8 cellular contexts compared by ENCODE assay signal in genomic region chr19:6476155-6476895, GRCh38. TPM values are rescaled to one million over a fixed set of nuclear protein-coding genes. Genes with fewer than 3 reads are reported as not detected.
DNase-seq lines count a peak whose midpoint lies in the region; ATAC-seq and TF ChIP-seq lines count a peak whose summit lies in the region.

No MANE protein-coding gene starts in this region.

- no peaks in the 10 kb centered on the region for H3K36me3 Mint-ChIP-seq in naive B cell

- TF ChIP-seq POLR2A in esophagus squamous epithelium (IDR thresholded peaks at IDR 0.05) = no peak

- TF ChIP-seq CTCF in esophagus squamous epithelium (IDR thresholded peaks at IDR 0.05) = peak in 1 of 6 experiments; percentile 12

- DNase-seq in EH (ENCODE audit: low read depth) = peak; percentile 38
- DNase-seq in NCI-H345 treated with DMSO at 0.1 percent for 48 hours (lab: John Stamatoyannopoulos, UW; ENCODE audit: unreplicated experiment) = peak; percentile 57
- peak; percentile 71 for DNase-seq in activated T-cell treated with anti-CD3 and anti-CD28 coated beads for 48 hours (ENCODE audit: low read depth)
- DNase-seq in esophagus squamous epithelium (lab: John Stamatoyannopoulos, UW) = no peak
- peak; percentile 40 for DNase-seq in naive B cell
- no peak for DNase-seq in DMS79 treated with DMSO at 0.1 percent for 48 hours (lab: John Stamatoyannopoulos, UW)

- no peak overlapping the region for H3K9ac ChIP-seq in subcutaneous abdominal adipose tissue (ENCODE audit: low read length in 5 of 5)

- intact Hi-C loops in esophagus squamous epithelium (cut with DNase I) = no loop called here

- peak overlapping the region in 3 of 4 donors; percentile 24 to 55 (median 26) for H3K4me3 ChIP-seq in esophagus squamous epithelium
- peak overlapping the region in 3 of 5 donors; percentile 22 to 37 (median 29) for H3K4me3 ChIP-seq in subcutaneous abdominal adipose tissue (ENCODE audit: low read depth in 1 of 5, low read length in 5 of 5)

- peak overlapping the region in 2 of 6 donors; percentile 15 to 76 for H3K27ac Mint-ChIP-seq in naive B cell

- H3K27ac ChIP-seq in esophagus squamous epithelium = no peak overlapping the region
- H3K27ac ChIP-seq in subcutaneous abdominal adipose tissue (ENCODE audit: low read depth, low read length) = no peak overlapping the region

- H3K4me3 Mint-ChIP-seq in naive B cell = peak overlapping the region in 1 of 8 donors; percentile 51

- H3K4me1 ChIP-seq in esophagus squamous epithelium (peaks cover 4 to 19% (median 14%) of the 10 kb centered on the region in 3 donors), subcutaneous abdominal adipose tissue (ENCODE audit: control insufficient read depth in 5 of 5, insufficient read depth in 5 of 5, low read length in 5 of 5) (peaks cover 0 to 15% (median 11%) of the 10 kb centered on the region in 5 donors)

- ATAC-seq in naive B cell (ENCODE audit: low read depth in 2 of 2) (peak; percentile 85 to 89), HG03196 (IDR thresholded peaks at IDR 0.05; ENCODE audit: unreplicated experiment) (no peak)

- H3K27me3 Mint-ChIP-seq in naive B cell = no peaks in the 10 kb centered on the region

- no peaks in the 10 kb centered on the region for H3K9me3 Mint-ChIP-seq in naive B cell

- H3K9me3 ChIP-seq in esophagus squamous epithelium (no peaks in the 10 kb centered on the region), subcutaneous abdominal adipose tissue (ENCODE audit: control insufficient read depth in 5 of 5, low read length in 5 of 5) (no peaks in the 10 kb centered on the region)

- H3K36me3 ChIP-seq in esophagus squamous epithelium = no peaks in the 10 kb centered on the region
- H3K36me3 ChIP-seq in subcutaneous abdominal adipose tissue (ENCODE audit: control insufficient read depth in 5 of 5, insufficient read depth in 5 of 5, low read length in 5 of 5) = no peaks in the 10 kb centered on the region

- 28 to 29% methylated on average over 7 to 10 of the region's 33 CpGs for WGBS in esophagus squamous epithelium, 2 donors

- H3K27me3 ChIP-seq in esophagus squamous epithelium (peaks cover 0 to 57% (median 3%) of the 10 kb centered on the region in 4 donors), subcutaneous abdominal adipose tissue (ENCODE audit: control insufficient read depth in 5 of 5, insufficient read depth in 4 of 5, low read length in 5 of 5) (peaks cover 19 to 36% (median 30%) of the 10 kb centered on the region in 5 donors)

- H3K4me1 Mint-ChIP-seq in naive B cell = peaks cover 15 to 17% (median 16%) of the 10 kb centered on the region in 3 donors

RNA-seq across cellular contexts. Expression of gene DENND1C, which starts 5.3 kb away (rescaled TPM):
- total RNA-seq in esophagus squamous epithelium = 1 to 10 TPM in 2 of 4 donors, under 1 TPM in 2; 0.62 to 4.2 (median 1.2) TPM
- polyA plus RNA-seq in naive B cell (ENCODE audit: low read depth in 6 of 6) = 10 to 100 TPM; 36.5 to 72.3 (median 39.3) TPM

RNA-seq across cellular contexts. Expression of gene CRB3, which starts 12.3 kb away (rescaled TPM):
- 10 to 100 TPM; 42.9 to 61.9 (median 56.2) TPM for total RNA-seq in esophagus squamous epithelium
- 1 to 10 TPM in 1 of 6 donors, under 1 TPM in 1, not detected in 4; 0.88 to 1.6 TPM for polyA plus RNA-seq in naive B cell (ENCODE audit: low read depth in 6 of 6)

RNA-seq across cellular contexts. Expression of gene SLC25A23, which starts 16.7 kb away (rescaled TPM):
- total RNA-seq in esophagus squamous epithelium = 10 to 100 TPM; 41.5 to 95.9 (median 64.0) TPM
- polyA plus RNA-seq in naive B cell (ENCODE audit: low read depth in 6 of 6) = 1 to 10 TPM; 1.4 to 5.0 (median 3.2) TPM

RNA-seq across cellular contexts. Expression of gene TUBB4A, which starts 25.8 kb away (rescaled TPM):
- total RNA-seq in esophagus squamous epithelium = 1 to 10 TPM in 1 of 4 donors, not detected in 3; 7.8 TPM
- 1 to 10 TPM in 5 of 6 donors, under 1 TPM in 1; 0.89 to 5.9 (median 2.3) TPM for polyA plus RNA-seq in naive B cell (ENCODE audit: low read depth in 6 of 6)

RNA-seq across cellular contexts. Expression of gene SLC25A41, which starts 42.8 kb away (rescaled TPM):
- total RNA-seq in esophagus squamous epithelium = under 1 TPM in 1 of 4 donors, not detected in 3; 0.38 TPM
- not detected for polyA plus RNA-seq in naive B cell (ENCODE audit: low read depth in 6 of 6)

Comparison
In these comparisons a context has a peak if more than half of its experiments do, and no peak if none do; other contexts are left out.
1. DNase-seq: peak in EH (single experiment), NCI-H345 treated with DMSO at 0.1 percent for 48 hours (single experiment), activated T-cell treated with anti-CD3 and anti-CD28 coated beads for 48 hours (single experiment) and naive B cell (single experiment); none in esophagus squamous epithelium (single experiment) and DMS79 treated with DMSO at 0.1 percent for 48 hours (single experiment).